Comparison of ENCODE assay signal across 1 cellular context in the genomic region with DNA sequence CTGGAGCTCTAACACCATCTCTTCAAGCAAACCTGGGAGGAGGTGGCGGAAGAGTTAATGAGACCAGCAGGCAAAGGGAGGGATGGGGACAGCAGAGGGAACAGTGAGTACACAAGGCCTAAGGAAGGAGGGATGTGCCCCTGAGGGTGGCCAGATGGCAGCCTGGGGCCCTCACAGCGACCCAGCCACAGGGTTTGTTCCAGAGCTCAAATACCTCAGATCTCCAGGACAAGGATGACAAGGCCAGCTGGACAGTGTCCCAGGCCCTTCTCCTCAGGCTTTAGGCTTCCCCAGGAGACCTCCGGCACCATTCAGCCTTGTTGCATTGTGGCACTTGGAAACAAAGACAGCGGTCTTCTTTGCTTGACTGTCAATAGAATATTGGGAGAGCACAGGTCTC.
TF ChIP-seq lines count a peak whose summit lies in the region.

No MANE protein-coding gene starts in this region.

TF ChIP-seq in GM23338, 12 proteins besides CTCF, POLR2A, EP300 and RAD21 (continued from another document):
- TF ChIP-seq, protein P1, sequence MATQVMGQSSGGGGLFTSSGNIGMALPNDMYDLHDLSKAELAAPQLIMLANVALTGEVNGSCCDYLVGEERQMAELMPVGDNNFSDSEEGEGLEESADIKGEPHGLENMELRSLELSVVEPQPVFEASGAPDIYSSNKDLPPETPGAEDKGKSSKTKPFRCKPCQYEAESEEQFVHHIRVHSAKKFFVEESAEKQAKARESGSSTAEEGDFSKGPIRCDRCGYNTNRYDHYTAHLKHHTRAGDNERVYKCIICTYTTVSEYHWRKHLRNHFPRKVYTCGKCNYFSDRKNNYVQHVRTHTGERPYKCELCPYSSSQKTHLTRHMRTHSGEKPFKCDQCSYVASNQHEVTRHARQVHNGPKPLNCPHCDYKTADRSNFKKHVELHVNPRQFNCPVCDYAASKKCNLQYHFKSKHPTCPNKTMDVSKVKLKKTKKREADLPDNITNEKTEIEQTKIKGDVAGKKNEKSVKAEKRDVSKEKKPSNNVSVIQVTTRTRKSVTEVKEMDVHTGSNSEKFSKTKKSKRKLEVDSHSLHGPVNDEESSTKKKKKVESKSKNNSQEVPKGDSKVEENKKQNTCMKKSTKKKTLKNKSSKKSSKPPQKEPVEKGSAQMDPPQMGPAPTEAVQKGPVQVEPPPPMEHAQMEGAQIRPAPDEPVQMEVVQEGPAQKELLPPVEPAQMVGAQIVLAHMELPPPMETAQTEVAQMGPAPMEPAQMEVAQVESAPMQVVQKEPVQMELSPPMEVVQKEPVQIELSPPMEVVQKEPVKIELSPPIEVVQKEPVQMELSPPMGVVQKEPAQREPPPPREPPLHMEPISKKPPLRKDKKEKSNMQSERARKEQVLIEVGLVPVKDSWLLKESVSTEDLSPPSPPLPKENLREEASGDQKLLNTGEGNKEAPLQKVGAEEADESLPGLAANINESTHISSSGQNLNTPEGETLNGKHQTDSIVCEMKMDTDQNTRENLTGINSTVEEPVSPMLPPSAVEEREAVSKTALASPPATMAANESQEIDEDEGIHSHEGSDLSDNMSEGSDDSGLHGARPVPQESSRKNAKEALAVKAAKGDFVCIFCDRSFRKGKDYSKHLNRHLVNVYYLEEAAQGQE (IDR thresholded peaks at IDR 0.05; ENCODE audit: unreplicated experiment) = no peak
- TF ChIP-seq POLR2AphosphoS5 (IDR thresholded peaks at IDR 0.05; ENCODE audit: low read depth) (no peak), CREB1 (CRISPR knock-in tag; IDR thresholded peaks at IDR 0.05; ENCODE audit: low read depth) (no peak), NANOG (IDR thresholded peaks at IDR 0.05; ENCODE audit: borderline replicate concordance) (no peak), EZH2phosphoT487 (IDR thresholded peaks at IDR 0.05; ENCODE audit: unreplicated experiment) (no peak), EZH2 (IDR thresholded peaks at IDR 0.05; ENCODE audit: low read depth, unreplicated experiment) (no peak), STAT1 (IDR thresholded peaks at IDR 0.05; ENCODE audit: unreplicated experiment) (no peak), JUNB (IDR thresholded peaks at IDR 0.05; ENCODE audit: unreplicated experiment) (no peak), ZNF331 (CRISPR knock-in tag; IDR thresholded peaks at IDR 0.05; ENCODE audit: low read depth) (no peak)
- TF ChIP-seq, protein P2, sequence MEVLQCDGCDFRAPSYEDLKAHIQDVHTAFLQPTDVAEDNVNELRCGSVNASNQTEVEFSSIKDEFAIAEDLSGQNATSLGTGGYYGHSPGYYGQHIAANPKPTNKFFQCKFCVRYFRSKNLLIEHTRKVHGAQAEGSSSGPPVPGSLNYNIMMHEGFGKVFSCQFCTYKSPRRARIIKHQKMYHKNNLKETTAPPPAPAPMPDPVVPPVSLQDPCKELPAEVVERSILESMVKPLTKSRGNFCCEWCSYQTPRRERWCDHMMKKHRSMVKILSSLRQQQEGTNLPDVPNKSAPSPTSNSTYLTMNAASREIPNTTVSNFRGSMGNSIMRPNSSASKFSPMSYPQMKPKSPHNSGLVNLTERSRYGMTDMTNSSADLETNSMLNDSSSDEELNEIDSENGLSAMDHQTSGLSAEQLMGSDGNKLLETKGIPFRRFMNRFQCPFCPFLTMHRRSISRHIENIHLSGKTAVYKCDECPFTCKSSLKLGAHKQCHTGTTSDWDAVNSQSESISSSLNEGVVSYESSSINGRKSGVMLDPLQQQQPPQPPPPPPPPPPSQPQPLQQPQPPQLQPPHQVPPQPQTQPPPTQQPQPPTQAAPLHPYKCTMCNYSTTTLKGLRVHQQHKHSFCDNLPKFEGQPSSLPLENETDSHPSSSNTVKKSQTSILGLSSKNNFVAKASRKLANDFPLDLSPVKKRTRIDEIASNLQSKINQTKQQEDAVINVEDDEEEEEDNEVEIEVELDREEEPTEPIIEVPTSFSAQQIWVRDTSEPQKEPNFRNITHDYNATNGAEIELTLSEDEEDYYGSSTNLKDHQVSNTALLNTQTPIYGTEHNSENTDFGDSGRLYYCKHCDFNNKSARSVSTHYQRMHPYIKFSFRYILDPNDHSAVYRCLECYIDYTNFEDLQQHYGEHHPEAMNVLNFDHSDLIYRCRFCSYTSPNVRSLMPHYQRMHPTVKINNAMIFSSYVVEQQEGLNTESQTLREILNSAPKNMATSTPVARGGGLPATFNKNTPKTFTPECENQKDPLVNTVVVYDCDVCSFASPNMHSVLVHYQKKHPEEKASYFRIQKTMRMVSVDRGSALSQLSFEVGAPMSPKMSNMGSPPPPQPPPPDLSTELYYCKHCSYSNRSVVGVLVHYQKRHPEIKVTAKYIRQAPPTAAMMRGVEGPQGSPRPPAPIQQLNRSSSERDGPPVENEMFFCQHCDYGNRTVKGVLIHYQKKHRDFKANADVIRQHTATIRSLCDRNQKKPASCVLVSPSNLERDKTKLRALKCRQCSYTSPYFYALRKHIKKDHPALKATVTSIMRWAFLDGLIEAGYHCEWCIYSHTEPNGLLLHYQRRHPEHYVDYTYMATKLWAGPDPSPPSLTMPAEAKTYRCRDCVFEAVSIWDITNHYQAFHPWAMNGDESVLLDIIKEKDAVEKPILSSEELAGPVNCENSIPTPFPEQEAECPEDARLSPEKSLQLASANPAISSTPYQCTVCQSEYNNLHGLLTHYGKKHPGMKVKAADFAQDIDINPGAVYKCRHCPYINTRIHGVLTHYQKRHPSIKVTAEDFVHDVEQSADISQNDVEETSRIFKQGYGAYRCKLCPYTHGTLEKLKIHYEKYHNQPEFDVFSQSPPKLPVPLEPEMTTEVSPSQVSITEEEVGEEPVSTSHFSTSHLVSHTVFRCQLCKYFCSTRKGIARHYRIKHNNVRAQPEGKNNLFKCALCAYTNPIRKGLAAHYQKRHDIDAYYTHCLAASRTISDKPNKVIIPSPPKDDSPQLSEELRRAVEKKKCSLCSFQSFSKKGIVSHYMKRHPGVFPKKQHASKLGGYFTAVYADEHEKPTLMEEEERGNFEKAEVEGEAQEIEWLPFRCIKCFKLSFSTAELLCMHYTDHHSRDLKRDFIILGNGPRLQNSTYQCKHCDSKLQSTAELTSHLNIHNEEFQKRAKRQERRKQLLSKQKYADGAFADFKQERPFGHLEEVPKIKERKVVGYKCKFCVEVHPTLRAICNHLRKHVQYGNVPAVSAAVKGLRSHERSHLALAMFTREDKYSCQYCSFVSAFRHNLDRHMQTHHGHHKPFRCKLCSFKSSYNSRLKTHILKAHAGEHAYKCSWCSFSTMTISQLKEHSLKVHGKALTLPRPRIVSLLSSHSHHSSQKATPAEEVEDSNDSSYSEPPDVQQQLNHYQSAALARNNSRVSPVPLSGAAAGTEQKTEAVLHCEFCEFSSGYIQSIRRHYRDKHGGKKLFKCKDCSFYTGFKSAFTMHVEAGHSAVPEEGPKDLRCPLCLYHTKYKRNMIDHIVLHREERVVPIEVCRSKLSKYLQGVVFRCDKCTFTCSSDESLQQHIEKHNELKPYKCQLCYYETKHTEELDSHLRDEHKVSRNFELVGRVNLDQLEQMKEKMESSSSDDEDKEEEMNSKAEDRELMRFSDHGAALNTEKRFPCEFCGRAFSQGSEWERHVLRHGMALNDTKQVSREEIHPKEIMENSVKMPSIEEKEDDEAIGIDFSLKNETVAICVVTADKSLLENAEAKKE (CRISPR knock-in tag; IDR thresholded peaks at IDR 0.05) = no peak
TF ChIP-seq in GM23338: peak in this region for 0.
